ENCODE assay signal across 1 cellular context in the genomic region with DNA sequence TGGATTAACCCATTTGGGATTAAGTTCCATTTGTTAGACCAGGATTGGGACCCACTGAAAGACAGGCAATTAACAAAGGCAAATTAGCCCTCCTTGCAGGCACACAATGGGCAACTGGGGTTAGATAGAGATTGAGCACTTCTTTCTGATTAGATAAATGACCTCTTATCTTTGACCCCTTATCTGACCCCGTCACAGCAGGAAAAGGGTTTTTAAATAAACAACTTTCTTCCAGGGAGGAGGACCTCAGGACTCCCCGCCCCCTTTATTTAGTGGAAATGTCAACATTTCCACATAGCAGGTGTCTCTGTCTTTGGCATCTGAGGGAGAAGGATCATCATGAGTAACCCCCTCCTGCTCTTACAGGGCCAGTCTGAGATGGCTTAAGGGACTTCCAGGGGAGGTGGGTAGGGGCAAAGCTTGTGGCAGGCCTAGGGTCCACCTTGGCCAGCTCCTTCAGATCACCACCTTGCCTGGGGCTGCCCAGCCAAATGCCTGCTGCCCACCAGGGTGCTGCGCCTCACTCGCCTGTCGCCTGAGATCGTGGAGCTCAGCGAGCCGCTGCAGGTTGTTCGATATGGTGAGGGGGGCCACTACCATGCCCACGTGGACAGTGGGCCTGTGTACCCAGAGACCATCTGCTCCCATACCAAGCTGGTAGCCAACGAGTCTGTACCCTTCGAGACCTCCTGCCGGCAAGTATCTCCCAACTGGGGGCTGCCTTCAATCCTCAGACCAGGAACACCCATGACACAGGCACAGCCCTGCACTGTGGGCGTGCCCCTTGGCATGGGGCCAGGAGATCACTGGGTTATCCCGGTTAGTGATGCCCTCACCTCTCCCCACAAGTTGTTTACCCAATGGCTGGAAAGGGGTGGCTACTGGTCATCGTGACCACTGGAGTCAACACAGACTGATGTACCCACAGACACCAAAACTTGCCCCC.
TF ChIP-seq lines count a peak whose summit lies in the region.

No MANE protein-coding gene starts in this region.

TF ChIP-seq in IMR-90, 13 proteins besides CTCF, POLR2A, EP300 and RAD21 (continued from another document):
- TF ChIP-seq, protein P1, sequence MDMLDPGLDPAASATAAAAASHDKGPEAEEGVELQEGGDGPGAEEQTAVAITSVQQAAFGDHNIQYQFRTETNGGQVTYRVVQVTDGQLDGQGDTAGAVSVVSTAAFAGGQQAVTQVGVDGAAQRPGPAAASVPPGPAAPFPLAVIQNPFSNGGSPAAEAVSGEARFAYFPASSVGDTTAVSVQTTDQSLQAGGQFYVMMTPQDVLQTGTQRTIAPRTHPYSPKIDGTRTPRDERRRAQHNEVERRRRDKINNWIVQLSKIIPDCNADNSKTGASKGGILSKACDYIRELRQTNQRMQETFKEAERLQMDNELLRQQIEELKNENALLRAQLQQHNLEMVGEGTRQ (IDR thresholded peaks at IDR 0.05; ENCODE audit: low read depth, low read length) = no peak
- TF ChIP-seq RCOR1 (IDR thresholded peaks at IDR 0.05; ENCODE audit: insufficient replicate concordance, low read length) (no peak), ELK1 (IDR thresholded peaks at IDR 0.05; ENCODE audit: borderline replicate concordance, low read depth, low read length) (no peak), FOS (IDR thresholded peaks at IDR 0.05; ENCODE audit: low read depth, low read length) (no peak), CHD1 (IDR thresholded peaks at IDR 0.05; ENCODE audit: low read depth, low read length) (no peak), MXI1 (IDR thresholded peaks at IDR 0.05; ENCODE audit: borderline replicate concordance, low read depth, low read length) (no peak)
